ENCODE assay signal across 10 cellular contexts in the genomic region with DNA sequence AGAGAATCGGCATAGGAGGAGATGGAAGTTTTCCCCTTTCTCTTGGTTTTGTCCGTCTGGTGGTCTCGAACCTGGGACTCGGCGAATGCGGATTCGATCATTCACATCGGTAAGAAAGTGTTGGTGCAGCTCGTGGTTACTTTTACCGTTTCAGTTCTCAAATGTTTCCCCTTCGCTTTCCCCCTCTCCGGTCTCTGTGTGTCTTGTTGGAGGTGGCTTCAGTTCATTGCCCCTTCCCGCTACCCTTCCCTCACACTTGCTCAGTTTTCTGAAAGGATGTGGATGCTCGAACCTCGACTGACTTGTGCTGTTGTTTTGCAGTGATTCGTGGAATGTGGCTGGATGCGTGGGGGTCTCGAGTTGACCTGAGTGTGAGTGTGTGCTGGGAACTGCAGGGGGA. TPM values are rescaled to one million over a fixed set of nuclear protein-coding genes. Genes with fewer than 3 reads are reported as not detected.
DNase-seq lines count a peak whose midpoint lies in the region; ATAC-seq and TF ChIP-seq lines count a peak whose summit lies in the region.
"Had no signal": no experiment of that assay in that cellular context is flagged by ENCODE, and none has a peak within 500 bp of the region (broad histone marks: within the 10 kb centered on the region; RNA-seq: fewer than 3 reads in every experiment).

No MANE protein-coding gene starts in this region.

- POLR2A ChIA-PET in activated CD4-positive, alpha-beta T cell treated with anti-CD3 and anti-CD28 coated beads for 36 hours (lab: Charles Lee) = no interaction called here

- peaks cover 35% of the 10 kb centered on the region for H3K27me3 Mint-ChIP-seq in activated CD4-positive, alpha-beta T cell treated with anti-CD3 and anti-CD28 coated beads for 36 hours

- no peak overlapping the region for H3K27ac Mint-ChIP-seq in activated CD4-positive, alpha-beta T cell treated with anti-CD3 and anti-CD28 coated beads for 36 hours

- no peaks in the 10 kb centered on the region for H3K36me3 Mint-ChIP-seq in activated CD4-positive, alpha-beta T cell treated with anti-CD3 and anti-CD28 coated beads for 36 hours (ENCODE audit: low read depth)

- H3K9me3 Mint-ChIP-seq in activated CD4-positive, alpha-beta T cell treated with anti-CD3 and anti-CD28 coated beads for 36 hours (ENCODE audit: low read depth) = no peaks in the 10 kb centered on the region

- H3K4me3 ChIP-seq in fibroblast of the aortic adventitia (ENCODE audit: low read depth, low read length) = peak overlapping the region; percentile 47

- H3K4me3 Mint-ChIP-seq in activated CD4-positive, alpha-beta T cell treated with anti-CD3 and anti-CD28 coated beads for 36 hours = no peak overlapping the region

- peak; percentile 36 for DNase-seq in ELF-1 (ENCODE audit: low read depth, low spot score)
- peak; percentile 47 for DNase-seq in NCI-H748 (lab: John Stamatoyannopoulos, UW; ENCODE audit: unreplicated experiment)
- no peak for DNase-seq in fibroblast of the aortic adventitia (ENCODE audit: low read depth)
- peak; percentile 37 for DNase-seq in putamen (ENCODE audit: low spot score)
- no peak for DNase-seq in activated CD4-positive, alpha-beta T cell treated with anti-CD3 and anti-CD28 coated beads for 36 hours
- DNase-seq: activated CD8-positive, alpha-beta memory T cell treated with anti-CD3 and anti-CD28 coated beads, Interleukin-2, amount 50 U/mL, for 48 hours; NK-92 treated with Interleukin-12 subunit alpha and Interleukin-12 subunit beta, amount 100 ng/mL, for 24 hours had no signal

- CTCF ChIA-PET in activated CD4-positive, alpha-beta T cell treated with anti-CD3 and anti-CD28 coated beads for 36 hours (lab: Charles Lee) = interaction anchor here (0.6 kb wide), 2 partner anchors 427 to 1726 kb away, joined by 3 read pairs; no protein-coding TSS in a partner anchor

- H3K4me1 Mint-ChIP-seq in activated CD4-positive, alpha-beta T cell treated with anti-CD3 and anti-CD28 coated beads for 36 hours = peaks cover 4% of the 10 kb centered on the region

- ATAC-seq in activated CD4-positive, alpha-beta T cell treated with anti-CD3 and anti-CD28 coated beads for 36 hours = no peak
- ATAC-seq in HG02642 (IDR thresholded peaks at IDR 0.05; ENCODE audit: poor library complexity, unreplicated experiment) = no peak
- ATAC-seq in GM18519 (IDR thresholded peaks at IDR 0.05; ENCODE audit: low FRiP score, unreplicated experiment) = no peak
- ATAC-seq in GM19328 (IDR thresholded peaks at IDR 0.05; ENCODE audit: unreplicated experiment) = no peak

- intact Hi-C loops in activated CD4-positive, alpha-beta T cell treated with anti-CD3 and anti-CD28 coated beads for 36 hours (cut with DNase I, micrococcal nuclease) = loop anchor here in 1 of 2 experiments (10.0 kb wide), 1 partner anchor 1530 kb away; no protein-coding TSS in a partner anchor

- TF ChIP-seq CTCF in fibroblast of the aortic adventitia (IDR thresholded peaks at IDR 0.05; ENCODE audit: insufficient read depth, low read length) = no peak

RNA-seq across cellular contexts. Expression of a gene that starts 0.9 kb away (rescaled TPM):
- 0.25 and 0.63 TPM in 2 replicates for total RNA-seq in fibroblast of the aortic adventitia (ENCODE audit: low replicate concordance)
- total RNA-seq in activated CD4-positive, alpha-beta T cell treated with anti-CD3 and anti-CD28 coated beads for 36 hours = not detected

Comparison
In these comparisons a context has a peak if more than half of its experiments do, and no peak if none do; other contexts are left out.
1. DNase-seq: peak in ELF-1 (single experiment), NCI-H748 (single experiment) and putamen (single experiment); none in fibroblast of the aortic adventitia (single experiment) and activated CD4-positive, alpha-beta T cell treated with anti-CD3 and anti-CD28 coated beads for 36 hours (single experiment).